ENCODE assay signal across 12 cellular contexts in the genomic region with DNA sequence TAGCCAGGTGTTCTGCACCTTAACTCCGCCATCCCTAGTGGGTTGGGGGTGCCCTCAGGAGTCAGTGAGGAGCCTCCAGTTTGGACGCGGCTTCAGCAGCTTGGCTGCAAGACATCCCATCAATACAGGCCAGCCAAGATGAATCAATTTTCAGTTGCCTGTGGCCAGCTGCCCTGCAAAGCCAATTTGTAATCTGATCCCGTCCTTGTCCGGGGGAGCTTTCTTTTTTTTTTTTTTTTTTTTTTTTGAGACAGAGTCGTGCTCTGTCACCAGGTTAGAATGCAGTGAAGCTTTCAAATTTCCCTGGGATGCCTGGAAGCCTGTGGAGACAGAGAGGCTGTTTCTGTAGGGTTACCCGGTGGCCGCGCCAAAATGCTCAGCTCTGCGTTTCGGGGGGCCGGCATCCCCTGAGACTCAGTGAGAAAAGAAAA.
DNase-seq lines count a peak whose midpoint lies in the region; ATAC-seq and TF ChIP-seq lines count a peak whose summit lies in the region.
"Had no signal": no experiment of that assay in that cellular context is flagged by ENCODE, and none has a peak within 500 bp of the region (broad histone marks: within the 10 kb centered on the region; RNA-seq: fewer than 3 reads in every experiment).

No MANE protein-coding gene starts in this region.

- intact Hi-C loops in mammary epithelial cell (cut with micrococcal nuclease) (no loop called here), esophagus muscularis mucosa (cut with DNase I) (no loop called here)

- H3K27me3 Mint-ChIP-seq in nephron progenitor cell (ENCODE audit: low read depth, poor library complexity), result no peaks in the 10 kb centered on the region
- H3K27me3 Mint-ChIP-seq: activated CD4-positive, alpha-beta memory T cell treated with anti-CD3 and anti-CD28 coated beads, Interleukin-2, amount 10 ng/mL, durations not matched to agents 7 days and 5 days had no signal

- H3K9me3 ChIP-seq in ES-I3 (ENCODE audit: control insufficient read depth, insufficient read depth, low read length) (no peaks in the 10 kb centered on the region), mammary epithelial cell (replicated peaks; ENCODE audit: insufficient read depth, low read length) (peaks cover 11% of the 10 kb centered on the region), esophagus muscularis mucosa (peaks cover 0 to 6% (median 2%) of the 10 kb centered on the region in 4 donors)

- ATAC-seq in GM18907 (IDR thresholded peaks at IDR 0.05; ENCODE audit: unreplicated experiment), result no peak

- dilution Hi-C loops in mammary epithelial cell (cut with HindIII; ENCODE audit: low sequenced_read_pairs), result no loop called here

- BruUV-seq in mammary epithelial cell (replicated peaks; lab: Mats Ljungman, UMichigan), result no TSS peak

- H3K27me3 ChIP-seq in mammary epithelial cell (ENCODE audit: insufficient read depth, low read length) (no peaks in the 10 kb centered on the region), esophagus muscularis mucosa (peaks cover 0 to 51% (median 0%) of the 10 kb centered on the region in 4 donors)

- peaks cover 34% of the 10 kb centered on the region for H3K4me1 Mint-ChIP-seq in nephron progenitor cell
- H3K4me1 Mint-ChIP-seq: activated CD4-positive, alpha-beta memory T cell treated with anti-CD3 and anti-CD28 coated beads, Interleukin-2, amount 10 ng/mL, durations not matched to agents 7 days and 5 days had no signal

- H3K9me3 Mint-ChIP-seq in nephron progenitor cell, result peaks cover 17% of the 10 kb centered on the region

- peak overlapping the region; percentile 15; the same call in 1 of the 2 replicates for H3K9ac ChIP-seq in ES-I3 (ENCODE audit: low read depth, low read length)
- H3K9ac ChIP-seq in mammary epithelial cell (ENCODE audit: insufficient read depth, low read length), result no peak overlapping the region

- H3K4me2 ChIP-seq in mammary epithelial cell (ENCODE audit: insufficient read depth, low read depth, low read length), result no peak overlapping the region

- no peaks in the 10 kb centered on the region; the same call in 1 of the 2 replicates for H3K4me1 ChIP-seq in ES-I3 (ENCODE audit: insufficient read depth, low read length)
- H3K4me1 ChIP-seq in mammary epithelial cell (ENCODE audit: insufficient read depth, low read length), result no peaks in the 10 kb centered on the region
- H3K4me1 ChIP-seq in esophagus muscularis mucosa, result no peaks in the 10 kb centered on the region

- H3K27ac Mint-ChIP-seq in nephron progenitor cell, result peak overlapping the region; percentile 95
- H3K27ac Mint-ChIP-seq: activated CD4-positive, alpha-beta memory T cell treated with anti-CD3 and anti-CD28 coated beads, Interleukin-2, amount 10 ng/mL, durations not matched to agents 7 days and 5 days; activated naive CD8-positive, alpha-beta T cell had no signal

- H3K36me3 ChIP-seq in ES-I3 (ENCODE audit: insufficient read depth, low read length) (no peaks in the 10 kb centered on the region), mammary epithelial cell (ENCODE audit: insufficient read depth, low read length) (no peaks in the 10 kb centered on the region), esophagus muscularis mucosa (no peaks in the 10 kb centered on the region)

- H3K4me3 ChIP-seq in mammary epithelial cell (replicated peaks in 1 of 3; ENCODE audit: insufficient read depth in 1 of 3, low read depth in 2 of 3, low read length in 3 of 3), result no peak overlapping the region
- H3K4me3 ChIP-seq in esophagus muscularis mucosa, result no peak overlapping the region

- no peaks in the 10 kb centered on the region for H3K79me2 ChIP-seq in mammary epithelial cell (ENCODE audit: insufficient read depth, low read length)

- TF ChIP-seq POLR2A in esophagus muscularis mucosa (IDR thresholded peaks at IDR 0.05; ENCODE audit: low read depth), result no peak

- peaks cover 5% of the 10 kb centered on the region for H3K36me3 Mint-ChIP-seq in nephron progenitor cell (ENCODE audit: low read depth)

- no peak overlapping the region for H3K27ac ChIP-seq in mammary epithelial cell (ENCODE audit: insufficient read depth, low read depth, low read length)
- H3K27ac ChIP-seq in esophagus muscularis mucosa (replicated peaks in 1 of 4), result no peak overlapping the region

- TF ChIP-seq CTCF in mammary epithelial cell (conservative IDR thresholded peaks at IDR 0.05 in 1 of 2, IDR thresholded peaks at IDR 0.05 in 1 of 2; ENCODE audit: extremely low read depth in 1 of 2, insufficient read depth in 1 of 2, low read depth in 1 of 2, low read length in 2 of 2) (no peak), nephron progenitor cell (IDR thresholded peaks at IDR 0.05) (no peak), esophagus muscularis mucosa (IDR thresholded peaks at IDR 0.05) (no peak)

- TF ChIP-seq EP300 in esophagus muscularis mucosa (IDR thresholded peaks at IDR 0.05), result no peak

- CTCF ChIA-PET in mammary epithelial cell (lab: Charles Lee; ENCODE audit: low non-redundant PET), result no interaction called here

- DNase-seq in NCI-H2171 (lab: John Stamatoyannopoulos, UW) (peak; percentile 10), mammary epithelial cell (peak; percentile 13), nephron progenitor cell (peak; percentile 62), esophagus muscularis mucosa (ENCODE audit: extremely low spot score) (no peak), cortex of kidney (lab: John Stamatoyannopoulos, UW) (no peak)
- no peak for DNase-seq in NK-92 treated with Interleukin-12 subunit alpha and Interleukin-12 subunit beta, amount 100 ng/mL, for 24 hours (lab: John Stamatoyannopoulos, UW)
- DNase-seq: activated CD4-positive, alpha-beta memory T cell treated with anti-CD3 and anti-CD28 coated beads, Interleukin-2, amount 10 ng/mL, durations not matched to agents 7 days and 5 days; NCI-H1694 treated with DMSO at 0.1 percent for 48 hours; posterior cingulate gyrus had no signal

- in situ Hi-C loops in mammary epithelial cell (cut with MboI; ENCODE audit: low sequenced_read_pairs in 2 of 2), result no loop called here

- no peak overlapping the region for H2AFZ ChIP-seq in mammary epithelial cell (ENCODE audit: low read depth, low read length)

- H4K20me1 ChIP-seq in mammary epithelial cell (ENCODE audit: insufficient read depth, low read length), result no peaks in the 10 kb centered on the region

- peak overlapping the region; percentile 80 for H3K4me3 Mint-ChIP-seq in nephron progenitor cell
- H3K4me3 Mint-ChIP-seq: activated CD4-positive, alpha-beta memory T cell treated with anti-CD3 and anti-CD28 coated beads, Interleukin-2, amount 10 ng/mL, durations not matched to agents 7 days and 5 days; activated naive CD8-positive, alpha-beta T cell had no signal

- WGBS in mammary epithelial cell (ENCODE audit: low coverage, missing lambda C conversion rate), result 0% methylated on average over 11 of the region's 12 CpGs
- 10% methylated on average over 12 of the region's 12 CpGs for WGBS in esophagus muscularis mucosa

Comparison
In these comparisons a context has a peak if more than half of its experiments do, and no peak if none do; other contexts are left out.
1. DNase-seq: peak in NCI-H2171 (single experiment), mammary epithelial cell (single experiment) and nephron progenitor cell (single experiment); none in esophagus muscularis mucosa (single experiment), NK-92 treated with Interleukin-12 subunit alpha and Interleukin-12 subunit beta, amount 100 ng/mL, for 24 hours (single experiment) and cortex of kidney (single experiment).